In genomic region chr12:49538740-49539403, GRCh38 we compare ENCODE assay signal across 8 cellular contexts. TPM values are rescaled to one million over a fixed set of nuclear protein-coding genes. Genes with fewer than 3 reads are reported as not detected.
DNase-seq lines count a peak whose midpoint lies in the region; ATAC-seq and TF ChIP-seq lines count a peak whose summit lies in the region.

A gene with protein sequence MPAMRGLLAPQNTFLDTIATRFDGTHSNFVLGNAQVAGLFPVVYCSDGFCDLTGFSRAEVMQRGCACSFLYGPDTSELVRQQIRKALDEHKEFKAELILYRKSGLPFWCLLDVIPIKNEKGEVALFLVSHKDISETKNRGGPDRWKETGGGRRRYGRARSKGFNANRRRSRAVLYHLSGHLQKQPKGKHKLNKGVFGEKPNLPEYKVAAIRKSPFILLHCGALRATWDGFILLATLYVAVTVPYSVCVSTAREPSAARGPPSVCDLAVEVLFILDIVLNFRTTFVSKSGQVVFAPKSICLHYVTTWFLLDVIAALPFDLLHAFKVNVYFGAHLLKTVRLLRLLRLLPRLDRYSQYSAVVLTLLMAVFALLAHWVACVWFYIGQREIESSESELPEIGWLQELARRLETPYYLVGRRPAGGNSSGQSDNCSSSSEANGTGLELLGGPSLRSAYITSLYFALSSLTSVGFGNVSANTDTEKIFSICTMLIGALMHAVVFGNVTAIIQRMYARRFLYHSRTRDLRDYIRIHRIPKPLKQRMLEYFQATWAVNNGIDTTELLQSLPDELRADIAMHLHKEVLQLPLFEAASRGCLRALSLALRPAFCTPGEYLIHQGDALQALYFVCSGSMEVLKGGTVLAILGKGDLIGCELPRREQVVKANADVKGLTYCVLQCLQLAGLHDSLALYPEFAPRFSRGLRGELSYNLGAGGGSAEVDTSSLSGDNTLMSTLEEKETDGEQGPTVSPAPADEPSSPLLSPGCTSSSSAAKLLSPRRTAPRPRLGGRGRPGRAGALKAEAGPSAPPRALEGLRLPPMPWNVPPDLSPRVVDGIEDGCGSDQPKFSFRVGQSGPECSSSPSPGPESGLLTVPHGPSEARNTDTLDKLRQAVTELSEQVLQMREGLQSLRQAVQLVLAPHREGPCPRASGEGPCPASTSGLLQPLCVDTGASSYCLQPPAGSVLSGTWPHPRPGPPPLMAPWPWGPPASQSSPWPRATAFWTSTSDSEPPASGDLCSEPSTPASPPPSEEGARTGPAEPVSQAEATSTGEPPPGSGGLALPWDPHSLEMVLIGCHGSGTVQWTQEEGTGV (plus strand): TSS chr12:49539030. CDS start chr12:49539417, 387 bp downstream.

- H3K4me3 Mint-ChIP-seq in CD14-positive monocyte (peak within 1 kb of the TSS; percentile 82 to 89), T-cell (peak within 1 kb of the TSS; percentile 76 to 78 (median 77)), progenitor cell of endocrine pancreas (ENCODE audit: low read depth) (peak within 1 kb of the TSS; percentile 78), type B pancreatic cell (peak within 1 kb of the TSS; percentile 77)
- peak within 1 kb of the TSS; percentile 67 for H3K4me3 Mint-ChIP-seq in activated naive CD8-positive, alpha-beta T cell treated with anti-CD3 and anti-CD28 coated beads, Interleukin-2, amount 50 U/mL, for 24 hours

- peak; percentile 79 for DNase-seq in CD14-positive monocyte (ENCODE audit: low spot score)
- peak; percentile 87 for DNase-seq in NB4 (ENCODE audit: low read depth)
- peak; percentile 80 to 93 (median 90) for DNase-seq in T-cell
- DNase-seq in activated naive CD8-positive, alpha-beta T cell treated with anti-CD3 and anti-CD28 coated beads, Interleukin-2, amount 50 U/mL, for 24 hours, result peak; percentile 83
- DNase-seq in heart right ventricle, result peak; percentile 80 to 84
- DNase-seq in progenitor cell of endocrine pancreas (ENCODE audit: low spot score, unreplicated experiment), result peak; percentile 74
- no peak for DNase-seq in type B pancreatic cell (ENCODE audit: extremely low spot score, unreplicated experiment)

- peaks cover 0 to 39% (median 14%) of the 10 kb centered on the region in 9 donors for H3K4me1 ChIP-seq in heart right ventricle

- intact Hi-C loops in CD14-positive monocyte (cut with micrococcal nuclease) (no loop called here), heart right ventricle (cut with DNase I) (loop anchor here in 1 of 10 donors (10.0 kb wide), 1 partner anchor 46 kb away; no protein-coding TSS in a partner anchor)

- peak; percentile 62 for ATAC-seq in GM21619 (IDR thresholded peaks at IDR 0.05; ENCODE audit: unreplicated experiment)
- ATAC-seq in T-cell (replicated peaks in 1 of 4), result peak; percentile 92 to 95 (median 94)
- peak; percentile 80 for ATAC-seq in activated naive CD8-positive, alpha-beta T cell treated with anti-CD3 and anti-CD28 coated beads, Interleukin-2, amount 50 U/mL, for 24 hours
- ATAC-seq in heart right ventricle, result peak; percentile 69 to 88 (median 83)

- no peak for TF ChIP-seq POLR2A in NB4 (IDR thresholded peaks at IDR 0.05; ENCODE audit: extremely low read depth, insufficient read length)

- TF ChIP-seq CTCF in CD14-positive monocyte (IDR thresholded peaks at IDR 0.05), result no peak
- TF ChIP-seq CTCF in NB4 (IDR thresholded peaks at IDR 0.05; ENCODE audit: low read depth, low read length), result no peak
- peak in 1 of 9 donors; percentile 7 for TF ChIP-seq CTCF in heart right ventricle (IDR thresholded peaks at IDR 0.05)
- TF ChIP-seq CTCF in progenitor cell of endocrine pancreas (IDR thresholded peaks at IDR 0.05; ENCODE audit: unreplicated experiment), result no peak
- no peak for TF ChIP-seq CTCF in type B pancreatic cell (conservative IDR thresholded peaks at IDR 0.05)

- H3K4me1 Mint-ChIP-seq in CD14-positive monocyte, result peaks cover 47% of the 10 kb centered on the region
- peaks cover 23 to 33% (median 26%) of the 10 kb centered on the region in 3 donors for H3K4me1 Mint-ChIP-seq in T-cell
- peaks cover 25% of the 10 kb centered on the region for H3K4me1 Mint-ChIP-seq in activated naive CD8-positive, alpha-beta T cell treated with anti-CD3 and anti-CD28 coated beads, Interleukin-2, amount 50 U/mL, for 24 hours
- H3K4me1 Mint-ChIP-seq in progenitor cell of endocrine pancreas (ENCODE audit: low read depth), result peaks cover 18% of the 10 kb centered on the region
- H3K4me1 Mint-ChIP-seq in type B pancreatic cell (ENCODE audit: unreplicated experiment), result peaks cover 5% of the 10 kb centered on the region

- H3K27ac Mint-ChIP-seq in CD14-positive monocyte (peak within 1 kb of the TSS in 3 of 7 donors; percentile 37 to 46 (median 46)), T-cell (peak within 1 kb of the TSS in 1 of 2 donors; percentile 34), progenitor cell of endocrine pancreas (peak within 1 kb of the TSS; percentile 69), type B pancreatic cell (no peak within 1 kb of the TSS)
- H3K27ac Mint-ChIP-seq in activated naive CD8-positive, alpha-beta T cell treated with anti-CD3 and anti-CD28 coated beads, Interleukin-2, amount 50 U/mL, for 24 hours, result no peak within 1 kb of the TSS

- H3K27ac ChIP-seq in heart right ventricle, result peak within 1 kb of the TSS in 1 of 10 donors; percentile 20

- H3K36me3 Mint-ChIP-seq in CD14-positive monocyte (peaks cover 11 to 18% of the 10 kb centered on the region in 2 donors), T-cell (no peaks in the 10 kb centered on the region), progenitor cell of endocrine pancreas (ENCODE audit: insufficient read depth) (peaks cover 12% of the 10 kb centered on the region), type B pancreatic cell (no peaks in the 10 kb centered on the region)
- H3K36me3 Mint-ChIP-seq in activated naive CD8-positive, alpha-beta T cell treated with anti-CD3 and anti-CD28 coated beads, Interleukin-2, amount 50 U/mL, for 24 hours (ENCODE audit: low read depth), result no peaks in the 10 kb centered on the region

- CTCF ChIA-PET in T-cell (lab: Charles Lee), result interaction anchor here in 1 of 2 donors (0.6 to 0.8 kb wide), 2 partner anchors 15 to 226 kb away, joined by 3 to 9 read pairs; no protein-coding TSS in a partner anchor

- no peaks in the 10 kb centered on the region for H3K36me3 ChIP-seq in heart right ventricle

- POLR2A ChIA-PET in T-cell (lab: Charles Lee), result interaction anchor here in 1 of 2 donors (0.5 to 0.7 kb wide), 2 partner anchors 11 to 121 kb away, joined by 5 to 10 read pairs; no protein-coding TSS in a partner anchor

- H3K27me3 Mint-ChIP-seq in CD14-positive monocyte (ENCODE audit: low read depth in 3 of 3), result peaks cover 41 to 70% (median 46%) of the 10 kb centered on the region in 3 donors
- H3K27me3 Mint-ChIP-seq in T-cell, result peaks cover 0 to 8% of the 10 kb centered on the region in 2 donors
- H3K27me3 Mint-ChIP-seq in activated naive CD8-positive, alpha-beta T cell treated with anti-CD3 and anti-CD28 coated beads, Interleukin-2, amount 50 U/mL, for 24 hours, result peaks cover 42% of the 10 kb centered on the region
- H3K27me3 Mint-ChIP-seq in progenitor cell of endocrine pancreas, result peaks cover 63% of the 10 kb centered on the region
- H3K27me3 Mint-ChIP-seq in type B pancreatic cell, result peaks cover 79% of the 10 kb centered on the region

- H3K27me3 ChIP-seq in heart right ventricle, result peaks cover 0 to 55% (median 36%) of the 10 kb centered on the region in 7 donors

- 0 to 2% methylated on average over 39 to 90 of the region's 90 CpGs for WGBS in heart right ventricle, 2 donors

- H3K4me3 ChIP-seq in NB4 (ENCODE audit: low read depth, low read length) (peak within 1 kb of the TSS; percentile 32), heart right ventricle (peak within 1 kb of the TSS; percentile 39 to 60 (median 54))

- H3K9me3 ChIP-seq in heart right ventricle, result no peaks in the 10 kb centered on the region

- H3K9me3 Mint-ChIP-seq in CD14-positive monocyte (peaks cover 0 to 6% (median 2%) of the 10 kb centered on the region in 7 donors), T-cell (no peaks in the 10 kb centered on the region), progenitor cell of endocrine pancreas (ENCODE audit: low read depth) (no peaks in the 10 kb centered on the region), type B pancreatic cell (no peaks in the 10 kb centered on the region)
- H3K9me3 Mint-ChIP-seq in activated naive CD8-positive, alpha-beta T cell treated with anti-CD3 and anti-CD28 coated beads, Interleukin-2, amount 50 U/mL, for 24 hours, result no peaks in the 10 kb centered on the region

RNA-seq across cellular contexts. Expression of the gene that starts here (rescaled TPM):
- 1 to 10 TPM; 1.3 to 3.3 TPM for polyA plus RNA-seq in CD14-positive monocyte
- total RNA-seq in T-cell, result 1 to 10 TPM; 3.4 to 8.0 (median 5.5) TPM
- 1 to 10 TPM in 1 of 10 donors, under 1 TPM in 9; 0.16 to 1.2 (median 0.26) TPM for total RNA-seq in heart right ventricle
- polyA plus RNA-seq in heart right ventricle, result 1 to 10 TPM in 1 of 2 donors, under 1 TPM in 1; 0.17 to 2.0 TPM
- total RNA-seq in progenitor cell of endocrine pancreas, result 29.2 and 31.9 TPM in 2 replicates
- 0.72 and 1.8 TPM in 2 replicates for total RNA-seq in type B pancreatic cell (ENCODE audit: low replicate concordance)
